In the genomic region with DNA sequence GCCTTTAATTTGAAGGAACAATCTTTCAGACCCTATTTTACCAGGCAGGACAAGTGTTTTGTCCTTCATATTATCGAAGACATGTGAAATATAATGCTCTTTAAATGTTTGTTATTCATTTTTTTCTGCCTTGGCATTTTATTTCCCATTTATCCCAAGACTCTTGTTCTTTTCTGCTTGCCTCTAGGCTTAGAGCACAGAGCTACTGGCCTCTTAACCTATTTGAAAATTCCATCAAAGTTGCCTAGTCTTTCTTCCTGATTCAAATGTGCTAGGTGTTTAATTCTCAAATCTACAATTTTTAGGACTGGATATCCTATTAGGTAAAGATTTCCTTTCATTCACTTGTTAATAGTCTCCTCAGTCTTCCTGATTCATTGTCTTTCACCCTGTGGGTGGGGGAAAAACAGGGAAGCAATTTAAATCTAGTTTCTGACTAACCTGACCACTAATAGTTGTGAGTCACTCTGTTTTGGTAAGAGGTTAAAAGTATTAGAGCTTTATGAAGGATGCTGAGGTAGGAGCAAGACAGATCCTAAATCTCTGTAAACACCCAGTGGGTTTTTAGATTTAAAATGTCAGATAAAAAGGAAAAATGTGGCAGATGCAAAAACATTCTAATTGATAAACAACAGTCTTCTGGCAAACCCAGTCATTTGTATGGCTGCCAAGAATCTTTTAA, we compare ENCODE assay signal across 12 cellular contexts. TPM values are rescaled to one million over a fixed set of nuclear protein-coding genes. Genes with fewer than 3 reads are reported as not detected.
DNase-seq lines count a peak whose midpoint lies in the region; ATAC-seq, FAIRE-seq and TF ChIP-seq lines count a peak whose summit lies in the region.
"Had no signal": no experiment of that assay in that cellular context is flagged by ENCODE, and none has a peak within 500 bp of the region (broad histone marks: within the 10 kb centered on the region; RNA-seq: fewer than 3 reads in every experiment).

No MANE protein-coding gene starts in this region.

- no peaks in the 10 kb centered on the region for H3K36me3 Mint-ChIP-seq in neural progenitor cell
- H3K36me3 Mint-ChIP-seq: IgD-negative memory B cell had no signal

- H4K20me1 ChIP-seq in GM12878 (ENCODE audit: control insufficient read depth, insufficient read depth), result no peaks in the 10 kb centered on the region
- H4K20me1 ChIP-seq in neural progenitor cell (ENCODE audit: low read depth), result no peaks in the 10 kb centered on the region

- H3K27me3 ChIP-seq in GM12878 (replicated peaks in 1 of 2; ENCODE audit: control insufficient read depth in 2 of 2, insufficient read depth in 2 of 2, low read length in 1 of 2), result no peaks in the 10 kb centered on the region
- H3K27me3 ChIP-seq in neural progenitor cell, result peaks cover 26% of the 10 kb centered on the region
- no peaks in the 10 kb centered on the region for H3K27me3 ChIP-seq in adrenal gland
- H3K27me3 ChIP-seq: esophagus muscularis mucosa had no signal

- H3K4me1 ChIP-seq in GM12878 (ENCODE audit: control insufficient read depth, insufficient read depth, low read length), result no peaks in the 10 kb centered on the region
- H3K4me1 ChIP-seq in neural progenitor cell, result peaks cover 6% of the 10 kb centered on the region
- H3K4me1 ChIP-seq in adrenal gland (replicated peaks in 1 of 2), result no peaks in the 10 kb centered on the region
- H3K4me1 ChIP-seq: esophagus muscularis mucosa had no signal

- in situ Hi-C loops in GM12878 (cut with MboI), result no loop called here

- WGBS in GM12878 (ENCODE audit: insufficient coverage, insufficient replicate concordance, low lambda C conversion rate, missing lambda C conversion rate), result 16% methylated on average over 1 of the region's 1 CpG
- WGBS in adrenal gland, 4 donors, result 69 to 77% (median 73%) methylated on average over 1 of the region's 1 CpG

- TF ChIP-seq EP300 in GM12878 (IDR thresholded peaks at IDR 0.05; ENCODE audit: borderline replicate concordance in 1 of 2, control insufficient read depth in 1 of 2, low read depth in 2 of 2, low read length in 2 of 2), result no peak

- SMC1A ChIA-PET in GM12878 (lab: Charles Lee; ENCODE audit: uncharacterized antibody, unreplicated experiment), result no interaction called here

- H3K36me3 ChIP-seq in GM12878 (ENCODE audit: control insufficient read depth in 2 of 2, insufficient read depth in 2 of 2, low read length in 1 of 2) (no peaks in the 10 kb centered on the region), neural progenitor cell (no peaks in the 10 kb centered on the region), adrenal gland (replicated peaks in 1 of 2) (no peaks in the 10 kb centered on the region)
- H3K36me3 ChIP-seq: esophagus muscularis mucosa, HAP-1 had no signal

- POLR2A ChIA-PET in GM12878 (lab: Charles Lee), result no interaction called here

- H3K4me3 ChIP-seq in GM12878 (no peak overlapping the region), neural progenitor cell (no peak overlapping the region), adrenal gland (no peak overlapping the region)
- H3K4me3 ChIP-seq: esophagus muscularis mucosa, HAP-1 had no signal

- no peak overlapping the region for H3K27ac Mint-ChIP-seq in neural progenitor cell
- H3K27ac Mint-ChIP-seq: IgD-negative memory B cell had no signal

- peak; percentile 51 for ATAC-seq in GM12878

- H3K9me3 ChIP-seq in GM12878 (replicated peaks; ENCODE audit: control insufficient read depth, insufficient read depth, low read length) (no peaks in the 10 kb centered on the region), neural progenitor cell (ENCODE audit: low read depth) (no peaks in the 10 kb centered on the region), adrenal gland (replicated peaks in 1 of 3) (no peaks in the 10 kb centered on the region)
- H3K9me3 ChIP-seq: esophagus muscularis mucosa, HAP-1 had no signal

- H2AFZ ChIP-seq in GM12878 (ENCODE audit: control insufficient read depth, low read depth, low read length), result no peak overlapping the region
- peak overlapping the region; percentile 1 for H2AFZ ChIP-seq in neural progenitor cell (replicated peaks)

- RAD21 ChIA-PET in GM12878 (lab: Charles Lee; ENCODE audit: unreplicated experiment), result no interaction called here

- H3K4me3 Mint-ChIP-seq in neural progenitor cell, result no peak overlapping the region
- H3K4me3 Mint-ChIP-seq: IgD-negative memory B cell had no signal

- DNase-seq in ELR (ENCODE audit: low read depth), result peak; percentile 85
- DNase-seq in HT-29 (ENCODE audit: low spot score), result peak; percentile 77
- no peak for DNase-seq in GM12878 (ENCODE audit: low read depth, low spot score)
- DNase-seq in neural progenitor cell (ENCODE audit: low spot score), result no peak
- no peak for DNase-seq in DMS79 (lab: John Stamatoyannopoulos, UW)
- no peak for DNase-seq in NK-92 treated with Interleukin-12 subunit alpha and Interleukin-12 subunit beta, amount 100 ng/mL, for 24 hours (lab: John Stamatoyannopoulos, UW)
- DNase-seq in adrenal gland, result no peak
- DNase-seq in KG1 (lab: John Stamatoyannopoulos, UW), result no peak
- DNase-seq: RPMI8226 had no signal

- no peak for TF ChIP-seq CTCF in GM12878 (IDR thresholded peaks at IDR 0.05 in 2 of 3, conservative IDR thresholded peaks at IDR 0.05 in 1 of 3; ENCODE audit: control insufficient read depth in 2 of 3, extremely low read depth in 1 of 3, insufficient read depth in 1 of 3, low read depth in 3 of 3, low read length in 3 of 3)
- no peak for TF ChIP-seq CTCF in neural progenitor cell (IDR thresholded peaks at IDR 0.05)
- TF ChIP-seq CTCF in adrenal gland (IDR thresholded peaks at IDR 0.05), result no peak

- H3K4me2 ChIP-seq in GM12878 (ENCODE audit: control insufficient read depth, insufficient read depth) (no peak overlapping the region), neural progenitor cell (no peak overlapping the region)

- H3K9ac ChIP-seq in GM12878 (ENCODE audit: control insufficient read depth, insufficient read depth, low read length) (no peak overlapping the region), neural progenitor cell (no peak overlapping the region)

- CTCF ChIA-PET in GM12878 (lab: Yijun Ruan, JAX), result no interaction called here

- TF ChIP-seq RAD21 in GM12878 (IDR thresholded peaks at IDR 0.05; ENCODE audit: insufficient read depth, low read depth, low read length), result no peak

- H3F3A ChIP-seq in neural progenitor cell (ENCODE audit: low read depth), result no peaks in the 10 kb centered on the region

- no peaks in the 10 kb centered on the region for H3K79me2 ChIP-seq in GM12878 (ENCODE audit: control insufficient read depth, insufficient read depth, low read length)
- H3K79me2 ChIP-seq in neural progenitor cell (ENCODE audit: low read depth), result no peaks in the 10 kb centered on the region

- TF ChIP-seq POLR2A in GM12878 (IDR thresholded peaks at IDR 0.05; ENCODE audit: low read depth, low read length) (no peak), adrenal gland (IDR thresholded peaks at IDR 0.05) (no peak)

- peaks cover 4% of the 10 kb centered on the region for H3K4me1 Mint-ChIP-seq in neural progenitor cell
- H3K4me1 Mint-ChIP-seq: IgD-negative memory B cell had no signal

- no peak for FAIRE-seq in GM12878 (lab: Jason Lieb, UNC)

- no TSS peak for BruUV-seq in GM12878 (replicated peaks; lab: Mats Ljungman, UMichigan)

- H3K9me3 Mint-ChIP-seq in neural progenitor cell, result no peaks in the 10 kb centered on the region
- H3K9me3 Mint-ChIP-seq: IgD-negative memory B cell had no signal

- intact Hi-C loops in GM12878 (cut with micrococcal nuclease; ENCODE audit: unreplicated experiment) (no loop called here), adrenal gland (cut with DNase I) (loop anchor here in 1 of 2 donors (10.0 kb wide), 1 partner anchor 87 kb away; no protein-coding TSS in a partner anchor)

- peaks cover 2% of the 10 kb centered on the region for H3K27me3 Mint-ChIP-seq in neural progenitor cell (ENCODE audit: insufficient read depth, low read depth)
- H3K27me3 Mint-ChIP-seq: IgD-negative memory B cell had no signal

- no peak overlapping the region for H3K27ac ChIP-seq in GM12878 (ENCODE audit: control insufficient read depth, insufficient read depth)
- H3K27ac ChIP-seq in neural progenitor cell, result no peak overlapping the region
- H3K27ac ChIP-seq in adrenal gland, result no peak overlapping the region
- H3K27ac ChIP-seq: esophagus muscularis mucosa had no signal

RNA-seq across cellular contexts. Expression of a gene that starts 1.5 kb away (rescaled TPM):
- not detected in 2 replicates for total RNA-seq in HT-29 (2014; rRNA removed; shearing (Covaris generic))
- not detected in 2 replicates for total RNA-seq in GM12878 (2013; cell fraction: nucleolus; rRNA removed)
- total RNA-seq in GM12878 (2014; rRNA removed) (not detected in 2 replicates), GM12878 (2014; rRNA removed; fragmentation: Illumina TruSeq; extraction: Trizol) (not detected in 2 replicates), GM12878 (2021) (not detected in 2 replicates), neural progenitor cell (ENCODE audit: low replicate concordance) (not detected in 2 replicates), adrenal gland (not detected)
- not detected for polyA plus RNA-seq in GM12878 (2011; ENCODE audit: low read depth)
- polyA plus RNA-seq in GM12878 (2011; rRNA removed) (not detected in 2 replicates), GM12878 (2014; fragmentation: Illumina TruSeq; extraction: Trizol) (not detected in 2 replicates), GM12878 (2014; fragmentation: Nextera tagmentation; extraction: Ambion mirVana) (not detected), GM12878 (2014; rRNA removed) (not detected in 2 replicates), GM12878 (2016; fragmentation: Nextera tagmentation; extraction: Ambion mirVana) (not detected), adrenal gland (not detected)
- not detected in 2 replicates for polyA plus RNA-seq in GM12878 (2011; cell fraction: cytosol; rRNA removed)
- polyA plus RNA-seq in GM12878 (2011; cell fraction: nucleus; rRNA removed), result not detected in 2 replicates
- polyA plus RNA-seq in GM12878 (2012), result not detected in 2 replicates
- polyA minus RNA-seq in GM12878 (2011; rRNA and poly(A)+ RNA removed), result not detected in 2 replicates
- polyA minus RNA-seq in GM12878 (2011; cell fraction: cytosol; rRNA and poly(A)+ RNA removed), result not detected in 2 replicates
- not detected in 2 replicates for polyA minus RNA-seq in GM12878 (2011; cell fraction: nucleus; rRNA and poly(A)+ RNA removed)
- total RNA-seq: esophagus muscularis mucosa had no signal
- polyA plus RNA-seq: IgD-negative memory B cell had no signal

RNA-seq across cellular contexts. Expression of a gene that starts 43.3 kb away (rescaled TPM):
- total RNA-seq in HT-29 (2014; rRNA removed; shearing (Covaris generic)), result not detected in 2 replicates
- total RNA-seq in GM12878 (2013; cell fraction: nucleolus; rRNA removed), result not detected in 2 replicates
- total RNA-seq in GM12878 (2014; rRNA removed), result not detected in 2 replicates
- not detected in 2 replicates for total RNA-seq in GM12878 (2014; rRNA removed; fragmentation: Illumina TruSeq; extraction: Trizol)
- not detected in 2 replicates for total RNA-seq in GM12878 (2021)
- polyA plus RNA-seq in GM12878 (2011; ENCODE audit: low read depth), result not detected
- not detected in 2 replicates for polyA plus RNA-seq in GM12878 (2011; rRNA removed)
- not detected in 2 replicates for polyA plus RNA-seq in GM12878 (2011; cell fraction: cytosol; rRNA removed)
- polyA plus RNA-seq in GM12878 (2011; cell fraction: nucleus; rRNA removed), result 0.13 TPM in 1 of 2 replicates, not detected in the other
- polyA plus RNA-seq in GM12878 (2012), result not detected in 2 replicates
- polyA plus RNA-seq in GM12878 (2014; fragmentation: Illumina TruSeq; extraction: Trizol), result not detected in 2 replicates
- not detected for polyA plus RNA-seq in GM12878 (2014; fragmentation: Nextera tagmentation; extraction: Ambion mirVana)
- polyA plus RNA-seq in GM12878 (2014; rRNA removed), result not detected in 2 replicates
- not detected for polyA plus RNA-seq in GM12878 (2016; fragmentation: Nextera tagmentation; extraction: Ambion mirVana)
- polyA minus RNA-seq in GM12878 (2011; rRNA and poly(A)+ RNA removed), result not detected in 2 replicates
- not detected in 2 replicates for polyA minus RNA-seq in GM12878 (2011; cell fraction: cytosol; rRNA and poly(A)+ RNA removed)
- polyA minus RNA-seq in GM12878 (2011; cell fraction: nucleus; rRNA and poly(A)+ RNA removed), result not detected in 2 replicates
- not detected in 2 replicates for total RNA-seq in neural progenitor cell (ENCODE audit: low replicate concordance)
- total RNA-seq in adrenal gland, result 1 to 10 TPM in 1 of 8 donors, not detected in 7; 1.1 TPM
- polyA plus RNA-seq in adrenal gland, result 1 to 10 TPM in 2 of 3 donors, not detected in 1; 1.0 to 1.5 TPM
- total RNA-seq: esophagus muscularis mucosa had no signal
- polyA plus RNA-seq: IgD-negative memory B cell had no signal

RNA-seq across cellular contexts. Expression of a gene that starts 52.2 kb away (rescaled TPM):
- total RNA-seq in HT-29 (2014; rRNA removed; shearing (Covaris generic)), result not detected in 2 replicates
- not detected in 2 replicates for total RNA-seq in GM12878 (2013; cell fraction: nucleolus; rRNA removed)
- total RNA-seq in GM12878 (2014; rRNA removed) (0.23 and 0.44 TPM in 2 replicates), GM12878 (2014; rRNA removed; fragmentation: Illumina TruSeq; extraction: Trizol) (not detected in 2 replicates), GM12878 (2021) (not detected in 2 replicates), neural progenitor cell (ENCODE audit: low replicate concordance) (not detected in 2 replicates), adrenal gland (under 1 TPM in 2 of 8 donors, not detected in 6; 0.41 to 0.46 TPM)
- not detected for polyA plus RNA-seq in GM12878 (2011; ENCODE audit: low read depth)
- polyA plus RNA-seq in GM12878 (2011; rRNA removed) (not detected in 2 replicates), GM12878 (2014; fragmentation: Illumina TruSeq; extraction: Trizol) (not detected in 2 replicates), GM12878 (2014; fragmentation: Nextera tagmentation; extraction: Ambion mirVana) (not detected), GM12878 (2014; rRNA removed) (0.06 TPM in 1 of 2 replicates, not detected in the other), GM12878 (2016; fragmentation: Nextera tagmentation; extraction: Ambion mirVana) (not detected), adrenal gland (not detected)
- polyA plus RNA-seq in GM12878 (2011; cell fraction: cytosol; rRNA removed), result not detected in 2 replicates
- polyA plus RNA-seq in GM12878 (2011; cell fraction: nucleus; rRNA removed), result not detected in 2 replicates
- not detected in 2 replicates for polyA plus RNA-seq in GM12878 (2012)
- polyA minus RNA-seq in GM12878 (2011; rRNA and poly(A)+ RNA removed), result not detected in 2 replicates
- not detected in 2 replicates for polyA minus RNA-seq in GM12878 (2011; cell fraction: cytosol; rRNA and poly(A)+ RNA removed)
- polyA minus RNA-seq in GM12878 (2011; cell fraction: nucleus; rRNA and poly(A)+ RNA removed), result not detected in 2 replicates

Comparison
In these comparisons a context has a peak if more than half of its experiments do, and no peak if none do; other contexts are left out.
1. DNase-seq: peak in ELR (single experiment) and HT-29 (single experiment); none in GM12878 (single experiment), neural progenitor cell (single experiment), DMS79 (single experiment), NK-92 treated with Interleukin-12 subunit alpha and Interleukin-12 subunit beta, amount 100 ng/mL, for 24 hours (single experiment), adrenal gland (0 of 7) and KG1 (single experiment).